13 cellular contexts compared by ENCODE assay signal in genomic region chr4:37528161-37528560, GRCh38.
DNase-seq lines count a peak whose midpoint lies in the region; ATAC-seq and TF ChIP-seq lines count a peak whose summit lies in the region.
"Had no signal": no experiment of that assay in that cellular context is flagged by ENCODE, and none has a peak within 500 bp of the region (broad histone marks: within the 10 kb centered on the region; RNA-seq: fewer than 3 reads in every experiment).

No MANE protein-coding gene starts in this region.

- TF ChIP-seq CTCF in mammary epithelial cell (conservative IDR thresholded peaks at IDR 0.05 in 1 of 2, IDR thresholded peaks at IDR 0.05 in 1 of 2; ENCODE audit: extremely low read depth in 1 of 2, insufficient read depth in 1 of 2, low read depth in 1 of 2, low read length in 2 of 2) (peak in 1 of 2 donors; percentile 1), neural crest cell (conservative IDR thresholded peaks at IDR 0.05) (no peak)

- no peak overlapping the region for H3K4me3 Mint-ChIP-seq in neural crest cell

- H3K4me1 Mint-ChIP-seq in neural crest cell = peaks cover 12% of the 10 kb centered on the region

- H3K4me3 ChIP-seq in GM23248 (no peak overlapping the region), mammary epithelial cell (replicated peaks in 1 of 3; ENCODE audit: insufficient read depth in 1 of 3, low read depth in 2 of 3, low read length in 3 of 3) (no peak overlapping the region), Karpas-422 (ENCODE audit: low read length) (no peak overlapping the region)
- H3K4me3 ChIP-seq: breast epithelium had no signal

- H3K9me3 ChIP-seq in GM23248 (ENCODE audit: low read depth) (no peaks in the 10 kb centered on the region), mammary epithelial cell (replicated peaks; ENCODE audit: insufficient read depth, low read length) (no peaks in the 10 kb centered on the region), Karpas-422 (ENCODE audit: low read length) (no peaks in the 10 kb centered on the region)
- H3K9me3 ChIP-seq: BE2C, breast epithelium had no signal

- no peak for ATAC-seq in HG02973 (IDR thresholded peaks at IDR 0.05; ENCODE audit: unreplicated experiment)

- H3K4me2 ChIP-seq in GM23248 (ENCODE audit: unreplicated experiment) (no peak overlapping the region), mammary epithelial cell (ENCODE audit: insufficient read depth, low read depth, low read length) (no peak overlapping the region), Karpas-422 (ENCODE audit: low read depth, low read length, poor library complexity, severe bottlenecking) (no peak overlapping the region)

- dilution Hi-C loops in mammary epithelial cell (cut with HindIII; ENCODE audit: low sequenced_read_pairs) = no loop called here

- BruUV-seq in mammary epithelial cell (replicated peaks; lab: Mats Ljungman, UMichigan) = no TSS peak

- H3K36me3 Mint-ChIP-seq in neural crest cell (ENCODE audit: low read depth) = peaks cover 7% of the 10 kb centered on the region

- H3K27ac Mint-ChIP-seq in neural crest cell (ENCODE audit: unreplicated experiment) = peak overlapping the region; percentile 71

- 48 to 57% methylated on average over 3 of the region's 3 CpGs for WGBS in GM23248 (ENCODE audit: low coverage in 1 of 2, low lambda C conversion rate in 2 of 2, missing lambda C conversion rate in 2 of 2), 2 experiments
- 26% methylated on average over 3 of the region's 3 CpGs for WGBS in mammary epithelial cell (ENCODE audit: low coverage, missing lambda C conversion rate)

- H4K20me1 ChIP-seq in GM23248 (ENCODE audit: insufficient read depth) (no peaks in the 10 kb centered on the region), mammary epithelial cell (ENCODE audit: insufficient read depth, low read length) (no peaks in the 10 kb centered on the region), Karpas-422 (ENCODE audit: insufficient read depth, low read depth, low read length) (no peaks in the 10 kb centered on the region)

- DNase-seq in GM23248 (peak; percentile 6), NOMO-1 treated with DMSO at 0.1 percent for 48 hours (lab: John Stamatoyannopoulos, UW; ENCODE audit: unreplicated experiment) (peak; percentile 82), mammary epithelial cell (peak; percentile 48), neural crest cell (ENCODE audit: low read depth, low spot score) (no peak), Karpas-422 (no peak)
- no peak for DNase-seq in activated naive CD4-positive, alpha-beta T cell treated with Interleukin-2 at 50 U/mL for 16 hours
- DNase-seq in activated CD4-positive, alpha-beta T cell treated with anti-CD3 and anti-CD28 coated beads, Interleukin-2, amount 50 U/mL, for 4 hours = no peak
- DNase-seq: activated CD4-positive, alpha-beta T cell treated with anti-CD3 and anti-CD28 coated beads for 4 hours; activated effector memory CD4-positive, alpha-beta T cell treated with Interleukin-2 at 50 U/mL for 16 hours; BE2C; NCI-H2171 treated with DMSO at 0.1 percent for 48 hours had no signal

- CTCF ChIA-PET in mammary epithelial cell (lab: Charles Lee; ENCODE audit: low non-redundant PET) = no interaction called here

- H3K27ac ChIP-seq in GM23248 (no peak overlapping the region), mammary epithelial cell (ENCODE audit: insufficient read depth, low read depth, low read length) (no peak overlapping the region), Karpas-422 (ENCODE audit: low read length) (no peak overlapping the region)
- H3K27ac ChIP-seq: breast epithelium had no signal

- H3K9ac ChIP-seq in GM23248 (no peak overlapping the region), mammary epithelial cell (ENCODE audit: insufficient read depth, low read length) (no peak overlapping the region), Karpas-422 (ENCODE audit: low read length) (no peak overlapping the region)

- intact Hi-C loops in mammary epithelial cell (cut with micrococcal nuclease) = loop anchor here (2.0 kb wide), 1 partner anchor 75 kb away; a partner anchor contains a TSS

- no peaks in the 10 kb centered on the region for H3K27me3 Mint-ChIP-seq in neural crest cell (ENCODE audit: low read depth)

- peaks cover 4% of the 10 kb centered on the region for H3K9me3 Mint-ChIP-seq in neural crest cell

- H3K4me1 ChIP-seq in GM23248 (ENCODE audit: insufficient read depth) = no peaks in the 10 kb centered on the region
- no peaks in the 10 kb centered on the region for H3K4me1 ChIP-seq in mammary epithelial cell (ENCODE audit: insufficient read depth, low read length)
- H3K4me1 ChIP-seq in Karpas-422 (ENCODE audit: low read length) = no peaks in the 10 kb centered on the region
- H3K4me1 ChIP-seq: BE2C, breast epithelium had no signal

- H3K36me3 ChIP-seq in GM23248 (ENCODE audit: low read depth) (no peaks in the 10 kb centered on the region), mammary epithelial cell (ENCODE audit: insufficient read depth, low read length) (no peaks in the 10 kb centered on the region), Karpas-422 (ENCODE audit: insufficient read depth, low read length) (no peaks in the 10 kb centered on the region)
- H3K36me3 ChIP-seq: BE2C, breast epithelium had no signal

- no peak overlapping the region for H2AFZ ChIP-seq in GM23248
- no peak overlapping the region for H2AFZ ChIP-seq in mammary epithelial cell (ENCODE audit: low read depth, low read length)
- H2AFZ ChIP-seq in Karpas-422 (ENCODE audit: low read length) = no peak overlapping the region

- in situ Hi-C loops in GM23248 (cut with MboI) (no loop called here), mammary epithelial cell (cut with MboI; ENCODE audit: low sequenced_read_pairs in 2 of 2) (no loop called here)

- no peaks in the 10 kb centered on the region for H3K79me2 ChIP-seq in GM23248 (ENCODE audit: insufficient read depth)
- H3K79me2 ChIP-seq in mammary epithelial cell (ENCODE audit: insufficient read depth, low read length) = no peaks in the 10 kb centered on the region
- no peaks in the 10 kb centered on the region for H3K79me2 ChIP-seq in Karpas-422 (ENCODE audit: low read length)

- H3K27me3 ChIP-seq in GM23248 (replicated peaks; ENCODE audit: insufficient read depth) = no peaks in the 10 kb centered on the region
- no peaks in the 10 kb centered on the region for H3K27me3 ChIP-seq in mammary epithelial cell (ENCODE audit: insufficient read depth, low read length)
- no peaks in the 10 kb centered on the region for H3K27me3 ChIP-seq in Karpas-422 (ENCODE audit: low read length)
- H3K27me3 ChIP-seq: BE2C, breast epithelium had no signal

- H3K9me2 ChIP-seq in GM23248 (ENCODE audit: insufficient read depth) = no peaks in the 10 kb centered on the region
- no peaks in the 10 kb centered on the region for H3K9me2 ChIP-seq in Karpas-422 (replicated peaks; ENCODE audit: insufficient read depth, low read length)

- H3F3A ChIP-seq in GM23248 (ENCODE audit: insufficient read depth) = no peaks in the 10 kb centered on the region

Comparison
In these comparisons a context has a peak if more than half of its experiments do, and no peak if none do; other contexts are left out.
1. DNase-seq: peak in GM23248 (single experiment), NOMO-1 treated with DMSO at 0.1 percent for 48 hours (single experiment) and mammary epithelial cell (single experiment); none in neural crest cell (single experiment), activated naive CD4-positive, alpha-beta T cell treated with Interleukin-2 at 50 U/mL for 16 hours (single experiment), Karpas-422 (single experiment) and activated CD4-positive, alpha-beta T cell treated with anti-CD3 and anti-CD28 coated beads, Interleukin-2, amount 50 U/mL, for 4 hours (0 of 2).